ENCODE assay signal across 6 cellular contexts in the genomic region with DNA sequence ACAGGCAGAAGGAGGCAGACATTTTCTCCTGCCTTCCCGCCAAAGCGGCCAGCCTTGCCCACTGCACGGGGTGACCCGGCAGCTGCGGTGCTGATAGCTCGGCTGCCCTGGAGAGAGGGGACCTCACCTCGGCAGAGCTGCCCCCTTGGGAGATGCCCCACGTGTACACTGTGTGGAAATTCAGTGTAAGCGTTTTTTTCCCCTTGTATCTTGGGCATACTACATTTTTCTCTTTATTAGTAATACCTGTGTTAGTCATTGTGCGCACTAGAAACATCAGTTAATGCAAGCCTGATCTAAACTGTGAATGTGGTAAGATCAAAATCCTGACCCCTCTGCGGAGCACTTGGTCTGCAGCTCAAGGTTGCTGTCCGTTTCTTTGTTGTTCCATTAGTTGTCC. TPM values are rescaled to one million over a fixed set of nuclear protein-coding genes. Genes with fewer than 3 reads are reported as not detected.
"Had no signal": no experiment of that assay in that cellular context is flagged by ENCODE, and none has a peak within 500 bp of the region (broad histone marks: within the 10 kb centered on the region; RNA-seq: fewer than 3 reads in every experiment).

No MANE protein-coding gene starts in this region.

RNA-seq across cellular contexts. Expression of a gene that starts 44.0 kb away (rescaled TPM):
- total RNA-seq: GM23248, H4, H7, HepG2, HFFc6, HT1080 had no signal

RNA-seq across cellular contexts. Expression of a gene that starts 45.9 kb away (rescaled TPM):
- total RNA-seq: GM23248, H4, H7, HepG2, HT1080 had no signal
